23 cellular contexts compared by ENCODE assay signal in the genomic region with DNA sequence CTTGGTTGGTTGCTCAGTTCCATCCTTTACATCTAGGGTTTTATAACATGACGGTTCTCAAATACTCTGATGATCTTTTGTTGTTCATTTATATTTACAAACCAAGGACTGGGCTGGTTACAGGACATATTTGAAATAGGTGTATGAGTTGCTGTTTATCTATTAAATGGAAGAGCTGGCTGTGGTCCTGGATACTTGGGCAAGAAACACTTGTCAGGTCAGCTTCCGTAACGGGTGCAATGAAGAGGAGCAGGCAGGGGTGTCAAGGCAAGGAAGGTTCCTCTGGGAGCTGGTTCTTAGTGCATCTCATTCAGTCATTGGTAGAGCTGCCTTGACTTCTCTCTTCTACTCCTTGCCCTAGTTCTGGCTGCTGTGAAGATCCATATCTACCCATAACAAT. TPM values are rescaled to one million over a fixed set of nuclear protein-coding genes. Genes with fewer than 3 reads are reported as not detected.
"Had no signal": no experiment of that assay in that cellular context is flagged by ENCODE, and none has a peak within 500 bp of the region (broad histone marks: within the 10 kb centered on the region; RNA-seq: fewer than 3 reads in every experiment).

No MANE protein-coding gene starts in this region.

- H3K27me3 ChIP-seq: MG63, SJSA1 had no signal

- H3K9me3 ChIP-seq: MG63, SJSA1 had no signal

- H3K4me3 Mint-ChIP-seq: IgD-negative memory B cell had no signal

- H3K36me3 ChIP-seq: MG63, SJSA1 had no signal

- H3K27ac Mint-ChIP-seq: IgD-negative memory B cell had no signal

- FAIRE-seq: HTR-8/SVneo had no signal

- H3K4me1 ChIP-seq: SJSA1 had no signal

- H3K27ac ChIP-seq: HL-60, SJSA1, SK-N-MC had no signal

- DNase-seq: KBM-7, MG63, NCI-H1092, NCI-H1105 treated with DMSO at 0.1 percent for 48 hours, NCI-H1417 treated with DMSO at 0.1 percent for 48 hours, NCI-H146, NCI-H1694 treated with DMSO at 0.1 percent for 48 hours, NCI-H1930, NCI-H2081, NCI-H2107, NCI-H2227 treated with DMSO at 0.1 percent for 48 hours, NCI-H446, NCI-H510A, NCI-H524 treated with DMSO at 0.1 percent for 48 hours, NCI-H69, NCI-H774, Right ventricle myocardium superior, SIG-M5 had no signal

- H3K4me3 ChIP-seq: MG63, SJSA1, SK-N-MC had no signal

RNA-seq across cellular contexts. Expression of gene TMEM26, which starts 4.8 kb away (rescaled TPM):
- total RNA-seq: SJSA1 had no signal
- polyA plus RNA-seq: IgD-negative memory B cell had no signal
